1 cellular context compared by ENCODE assay signal in genomic region chr19:45901432-45901903, GRCh38.
TF ChIP-seq lines count a peak whose summit lies in the region.

No MANE protein-coding gene starts in this region.

TF ChIP-seq in HepG2, 621 proteins besides CTCF, POLR2A, EP300 and RAD21 (continued from another document):
- TF ChIP-seq, protein P1, sequence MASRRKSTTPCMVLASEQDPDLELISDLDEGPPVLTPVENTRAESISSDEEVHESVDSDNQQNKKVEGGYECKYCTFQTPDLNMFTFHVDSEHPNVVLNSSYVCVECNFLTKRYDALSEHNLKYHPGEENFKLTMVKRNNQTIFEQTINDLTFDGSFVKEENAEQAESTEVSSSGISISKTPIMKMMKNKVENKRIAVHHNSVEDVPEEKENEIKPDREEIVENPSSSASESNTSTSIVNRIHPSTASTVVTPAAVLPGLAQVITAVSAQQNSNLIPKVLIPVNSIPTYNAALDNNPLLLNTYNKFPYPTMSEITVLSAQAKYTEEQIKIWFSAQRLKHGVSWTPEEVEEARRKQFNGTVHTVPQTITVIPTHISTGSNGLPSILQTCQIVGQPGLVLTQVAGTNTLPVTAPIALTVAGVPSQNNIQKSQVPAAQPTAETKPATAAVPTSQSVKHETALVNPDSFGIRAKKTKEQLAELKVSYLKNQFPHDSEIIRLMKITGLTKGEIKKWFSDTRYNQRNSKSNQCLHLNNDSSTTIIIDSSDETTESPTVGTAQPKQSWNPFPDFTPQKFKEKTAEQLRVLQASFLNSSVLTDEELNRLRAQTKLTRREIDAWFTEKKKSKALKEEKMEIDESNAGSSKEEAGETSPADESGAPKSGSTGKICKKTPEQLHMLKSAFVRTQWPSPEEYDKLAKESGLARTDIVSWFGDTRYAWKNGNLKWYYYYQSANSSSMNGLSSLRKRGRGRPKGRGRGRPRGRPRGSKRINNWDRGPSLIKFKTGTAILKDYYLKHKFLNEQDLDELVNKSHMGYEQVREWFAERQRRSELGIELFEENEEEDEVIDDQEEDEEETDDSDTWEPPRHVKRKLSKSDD (CRISPR knock-in tag; IDR thresholded peaks at IDR 0.05; ENCODE audit: low read depth) = 0 out of 2 replicates have a peak, but pooled peaks have one; percentile 11
- TF ChIP-seq SMAD3 (CRISPR knock-in tag; IDR thresholded peaks at IDR 0.05) (no peak), XBP1 (CRISPR knock-in tag; IDR thresholded peaks at IDR 0.05) (no peak), ZNF280B (CRISPR knock-in tag; IDR thresholded peaks at IDR 0.05; ENCODE audit: borderline replicate concordance) (no peak), ZNF451 (CRISPR knock-in tag; IDR thresholded peaks at IDR 0.05) (0 out of 2 replicates have a peak, but pooled peaks have one; percentile 68), JARID2 (CRISPR knock-in tag; IDR thresholded peaks at IDR 0.05; ENCODE audit: insufficient replicate concordance) (no peak), NR1H2 (CRISPR knock-in tag; IDR thresholded peaks at IDR 0.05; ENCODE audit: borderline replicate concordance, low read depth) (no peak), ZNF777 (CRISPR knock-in tag; IDR thresholded peaks at IDR 0.05) (peak; percentile 99), DMAP1 (CRISPR knock-in tag; IDR thresholded peaks at IDR 0.05) (no peak), ZSCAN21 (CRISPR knock-in tag; IDR thresholded peaks at IDR 0.05; ENCODE audit: borderline replicate concordance) (no peak), GFI1 (CRISPR knock-in tag; IDR thresholded peaks at IDR 0.05; ENCODE audit: borderline replicate concordance) (no peak), TFDP2 (CRISPR knock-in tag; IDR thresholded peaks at IDR 0.05) (peak; percentile 34), NFIC (IDR thresholded peaks at IDR 0.05; ENCODE audit: low read length) (no peak), ZMYM3 (CRISPR knock-in tag; IDR thresholded peaks at IDR 0.05) (0 out of 2 replicates have a peak, but pooled peaks have one; percentile 9), CEBPG (CRISPR knock-in tag; IDR thresholded peaks at IDR 0.05) (peak; percentile 92), ZNF580 (CRISPR knock-in tag; IDR thresholded peaks at IDR 0.05; ENCODE audit: borderline replicate concordance, low read depth) (no peak), BCL6 (CRISPR knock-in tag; IDR thresholded peaks at IDR 0.05) (peak; percentile 9; the same call in 1 of the 2 replicates), RNF2 (conservative IDR thresholded peaks at IDR 0.05; ENCODE audit: low read depth) (no peak), NFIB (CRISPR knock-in tag; IDR thresholded peaks at IDR 0.05; ENCODE audit: borderline replicate concordance) (no peak), ZNF879 (CRISPR knock-in tag; IDR thresholded peaks at IDR 0.05) (no peak), ZSCAN29 (CRISPR knock-in tag; conservative IDR thresholded peaks at IDR 0.05) (0 out of 2 replicates have a peak, but pooled peaks have one; percentile 24), TMF1 (CRISPR knock-in tag; IDR thresholded peaks at IDR 0.05; ENCODE audit: low read depth) (no peak), ZNF775 (CRISPR knock-in tag; IDR thresholded peaks at IDR 0.05; ENCODE audit: borderline replicate concordance) (no peak), NFATC3 (CRISPR knock-in tag; IDR thresholded peaks at IDR 0.05) (no peak), MAZ (IDR thresholded peaks at IDR 0.05; ENCODE audit: borderline replicate concordance, low read depth, low read length) (no peak), MAZ (CRISPR knock-in tag; IDR thresholded peaks at IDR 0.05; ENCODE audit: low read depth) (0 out of 2 replicates have a peak, but pooled peaks have one; percentile 0), ZNF773 (CRISPR knock-in tag; IDR thresholded peaks at IDR 0.05; ENCODE audit: borderline replicate concordance) (peak; percentile 35; the same call in 1 of the 2 replicates), SKI (IDR thresholded peaks at IDR 0.05; ENCODE audit: partially characterized antibody) (peak; percentile 58), HNRNPLL (IDR thresholded peaks at IDR 0.05; ENCODE audit: low read depth, low read length, poor library complexity, severe bottlenecking) (peak; percentile 86), TRIM24 (CRISPR knock-in tag; IDR thresholded peaks at IDR 0.05) (no peak), ZNF75D (CRISPR knock-in tag; IDR thresholded peaks at IDR 0.05; ENCODE audit: borderline replicate concordance) (no peak), ERF (CRISPR knock-in tag; IDR thresholded peaks at IDR 0.05) (no peak), ZNF589 (CRISPR knock-in tag; conservative IDR thresholded peaks at IDR 0.05) (no peak), THAP11 (CRISPR knock-in tag; IDR thresholded peaks at IDR 0.05) (0 out of 2 replicates have a peak, but pooled peaks have one; percentile 44)
- TF ChIP-seq, protein P2, sequence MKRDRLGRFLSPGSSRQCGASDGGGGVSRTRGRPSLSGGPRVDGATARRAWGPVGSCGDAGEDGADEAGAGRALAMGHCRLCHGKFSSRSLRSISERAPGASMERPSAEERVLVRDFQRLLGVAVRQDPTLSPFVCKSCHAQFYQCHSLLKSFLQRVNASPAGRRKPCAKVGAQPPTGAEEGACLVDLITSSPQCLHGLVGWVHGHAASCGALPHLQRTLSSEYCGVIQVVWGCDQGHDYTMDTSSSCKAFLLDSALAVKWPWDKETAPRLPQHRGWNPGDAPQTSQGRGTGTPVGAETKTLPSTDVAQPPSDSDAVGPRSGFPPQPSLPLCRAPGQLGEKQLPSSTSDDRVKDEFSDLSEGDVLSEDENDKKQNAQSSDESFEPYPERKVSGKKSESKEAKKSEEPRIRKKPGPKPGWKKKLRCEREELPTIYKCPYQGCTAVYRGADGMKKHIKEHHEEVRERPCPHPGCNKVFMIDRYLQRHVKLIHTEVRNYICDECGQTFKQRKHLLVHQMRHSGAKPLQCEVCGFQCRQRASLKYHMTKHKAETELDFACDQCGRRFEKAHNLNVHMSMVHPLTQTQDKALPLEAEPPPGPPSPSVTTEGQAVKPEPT (CRISPR knock-in tag; IDR thresholded peaks at IDR 0.05; ENCODE audit: low read depth) = 0 out of 2 replicates have a peak, but pooled peaks have one; percentile 49
- TF ChIP-seq, protein P3, sequence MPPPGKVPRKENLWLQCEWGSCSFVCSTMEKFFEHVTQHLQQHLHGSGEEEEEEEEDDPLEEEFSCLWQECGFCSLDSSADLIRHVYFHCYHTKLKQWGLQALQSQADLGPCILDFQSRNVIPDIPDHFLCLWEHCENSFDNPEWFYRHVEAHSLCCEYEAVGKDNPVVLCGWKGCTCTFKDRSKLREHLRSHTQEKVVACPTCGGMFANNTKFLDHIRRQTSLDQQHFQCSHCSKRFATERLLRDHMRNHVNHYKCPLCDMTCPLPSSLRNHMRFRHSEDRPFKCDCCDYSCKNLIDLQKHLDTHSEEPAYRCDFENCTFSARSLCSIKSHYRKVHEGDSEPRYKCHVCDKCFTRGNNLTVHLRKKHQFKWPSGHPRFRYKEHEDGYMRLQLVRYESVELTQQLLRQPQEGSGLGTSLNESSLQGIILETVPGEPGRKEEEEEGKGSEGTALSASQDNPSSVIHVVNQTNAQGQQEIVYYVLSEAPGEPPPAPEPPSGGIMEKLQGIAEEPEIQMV (CRISPR knock-in tag; IDR thresholded peaks at IDR 0.05; ENCODE audit: low read depth) = no peak
- TF ChIP-seq, protein P4, sequence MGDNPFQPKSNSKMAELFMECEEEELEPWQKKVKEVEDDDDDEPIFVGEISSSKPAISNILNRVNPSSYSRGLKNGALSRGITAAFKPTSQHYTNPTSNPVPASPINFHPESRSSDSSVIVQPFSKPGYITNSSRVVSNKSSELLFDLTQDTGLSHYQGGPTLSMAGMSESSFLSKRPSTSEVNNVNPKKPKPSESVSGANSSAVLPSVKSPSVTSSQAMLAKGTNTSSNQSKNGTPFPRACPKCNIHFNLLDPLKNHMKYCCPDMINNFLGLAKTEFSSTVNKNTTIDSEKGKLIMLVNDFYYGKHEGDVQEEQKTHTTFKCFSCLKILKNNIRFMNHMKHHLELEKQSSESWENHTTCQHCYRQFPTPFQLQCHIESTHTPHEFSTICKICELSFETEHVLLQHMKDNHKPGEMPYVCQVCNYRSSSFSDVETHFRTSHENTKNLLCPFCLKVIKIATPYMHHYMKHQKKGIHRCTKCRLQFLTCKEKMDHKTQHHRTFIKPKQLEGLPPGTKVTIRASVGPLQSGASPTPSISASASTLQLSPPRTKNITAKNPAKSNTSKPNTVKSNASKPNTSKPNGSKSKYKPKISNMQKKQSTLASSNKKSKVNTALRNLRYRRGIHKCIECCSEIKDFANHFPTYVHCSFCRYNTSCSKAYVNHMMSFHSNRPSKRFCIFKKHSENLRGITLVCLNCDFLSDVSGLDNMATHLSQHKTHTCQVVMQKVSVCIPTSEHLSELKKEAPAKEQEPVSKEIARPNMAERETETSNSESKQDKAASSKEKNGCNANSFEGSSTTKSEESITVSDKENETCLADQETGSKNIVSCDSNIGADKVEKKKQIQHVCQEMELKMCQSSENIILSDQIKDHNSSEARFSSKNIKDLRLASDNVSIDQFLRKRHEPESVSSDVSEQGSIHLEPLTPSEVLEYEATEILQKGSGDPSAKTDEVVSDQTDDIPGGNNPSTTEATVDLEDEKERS (CRISPR knock-in tag; IDR thresholded peaks at IDR 0.05) = no peak
- TF ChIP-seq, protein P5, sequence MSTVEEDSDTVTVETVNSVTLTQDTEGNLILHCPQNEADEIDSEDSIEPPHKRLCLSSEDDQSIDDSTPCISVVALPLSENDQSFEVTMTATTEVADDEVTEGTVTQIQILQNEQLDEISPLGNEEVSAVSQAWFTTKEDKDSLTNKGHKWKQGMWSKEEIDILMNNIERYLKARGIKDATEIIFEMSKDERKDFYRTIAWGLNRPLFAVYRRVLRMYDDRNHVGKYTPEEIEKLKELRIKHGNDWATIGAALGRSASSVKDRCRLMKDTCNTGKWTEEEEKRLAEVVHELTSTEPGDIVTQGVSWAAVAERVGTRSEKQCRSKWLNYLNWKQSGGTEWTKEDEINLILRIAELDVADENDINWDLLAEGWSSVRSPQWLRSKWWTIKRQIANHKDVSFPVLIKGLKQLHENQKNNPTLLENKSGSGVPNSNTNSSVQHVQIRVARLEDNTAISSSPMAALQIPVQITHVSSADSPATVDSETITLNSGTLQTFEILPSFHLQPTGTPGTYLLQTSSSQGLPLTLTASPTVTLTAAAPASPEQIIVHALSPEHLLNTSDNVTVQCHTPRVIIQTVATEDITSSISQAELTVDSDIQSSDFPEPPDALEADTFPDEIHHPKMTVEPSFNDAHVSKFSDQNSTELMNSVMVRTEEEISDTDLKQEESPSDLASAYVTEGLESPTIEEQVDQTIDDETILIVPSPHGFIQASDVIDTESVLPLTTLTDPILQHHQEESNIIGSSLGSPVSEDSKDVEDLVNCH (CRISPR knock-in tag; IDR thresholded peaks at IDR 0.05) = no peak
